8 cellular contexts compared by ENCODE assay signal in genomic region chr2:127508621-127509034, GRCh38. TPM values are rescaled to one million over a fixed set of nuclear protein-coding genes. Genes with fewer than 3 reads are reported as not detected.
DNase-seq lines count a peak whose midpoint lies in the region; ATAC-seq lines count a peak whose summit lies in the region.

No MANE protein-coding gene starts in this region.

- no peak overlapping the region for H3K4me3 Mint-ChIP-seq in activated T-helper 1 cell treated with anti-CD3 and anti-CD28 coated beads, Interleukin-12 subunit alpha, Interleukin-12 subunit beta, Interleukin-2, Interleukin-4 antibody, amounts not matched to agents 30 ng/mL and 10 ng/mL and 1 ng/mL, durations not matched to agents 14 hours and 24 hours and 36 hours

- H3K27me3 Mint-ChIP-seq in activated T-helper 1 cell treated with anti-CD3 and anti-CD28 coated beads, Interleukin-12 subunit alpha, Interleukin-12 subunit beta, Interleukin-2, Interleukin-4 antibody, amounts not matched to agents 30 ng/mL and 10 ng/mL and 1 ng/mL, durations not matched to agents 14 hours and 24 hours and 36 hours (ENCODE audit: insufficient read depth): no peaks in the 10 kb centered on the region

- intact Hi-C loops in activated T-helper 1 cell treated with anti-CD3 and anti-CD28 coated beads, Interleukin-12 subunit alpha, Interleukin-12 subunit beta, Interleukin-2, Interleukin-4 antibody, amounts not matched to agents 30 ng/mL and 10 ng/mL and 1 ng/mL, durations not matched to agents 14 hours and 24 hours and 36 hours (cut with micrococcal nuclease): no loop called here
- intact Hi-C loops in Right ventricle myocardium inferior (cut with DNase I): no loop called here

- H3K27ac Mint-ChIP-seq in activated T-helper 1 cell treated with anti-CD3 and anti-CD28 coated beads, Interleukin-12 subunit alpha, Interleukin-12 subunit beta, Interleukin-2, Interleukin-4 antibody, amounts not matched to agents 30 ng/mL and 10 ng/mL and 1 ng/mL, durations not matched to agents 14 hours and 24 hours and 36 hours: peak overlapping the region; percentile 47

- H3K4me1 Mint-ChIP-seq in activated T-helper 1 cell treated with anti-CD3 and anti-CD28 coated beads, Interleukin-12 subunit alpha, Interleukin-12 subunit beta, Interleukin-2, Interleukin-4 antibody, amounts not matched to agents 30 ng/mL and 10 ng/mL and 1 ng/mL, durations not matched to agents 14 hours and 24 hours and 36 hours (ENCODE audit: low read depth): peaks cover 56% of the 10 kb centered on the region

- DNase-seq in NCI-H748 (lab: John Stamatoyannopoulos, UW; ENCODE audit: unreplicated experiment) (peak; percentile 14), NCI-H748 treated with DMSO at 0.1 percent for 48 hours (lab: John Stamatoyannopoulos, UW) (no peak), NCI-H1105 (lab: John Stamatoyannopoulos, UW) (peak; percentile 11), Right ventricle myocardium inferior (ENCODE audit: missing footprints) (peak; percentile 70), pulmonary artery endothelial cell (ENCODE audit: low read depth, low spot score) (peak; percentile 77), GDM1 (lab: John Stamatoyannopoulos, UW) (no peak)
- no peak for DNase-seq in activated T-helper 1 cell treated with anti-CD3 and anti-CD28 coated beads, Interleukin-12 subunit alpha, Interleukin-12 subunit beta, Interleukin-2, Interleukin-4 antibody, amounts not matched to agents 30 ng/mL and 10 ng/mL and 1 ng/mL, durations not matched to agents 14 hours and 24 hours and 36 hours (ENCODE audit: low spot score)

- H3K9me3 Mint-ChIP-seq in activated T-helper 1 cell treated with anti-CD3 and anti-CD28 coated beads, Interleukin-12 subunit alpha, Interleukin-12 subunit beta, Interleukin-2, Interleukin-4 antibody, amounts not matched to agents 30 ng/mL and 10 ng/mL and 1 ng/mL, durations not matched to agents 14 hours and 24 hours and 36 hours: no peaks in the 10 kb centered on the region

- H3K36me3 Mint-ChIP-seq in activated T-helper 1 cell treated with anti-CD3 and anti-CD28 coated beads, Interleukin-12 subunit alpha, Interleukin-12 subunit beta, Interleukin-2, Interleukin-4 antibody, amounts not matched to agents 30 ng/mL and 10 ng/mL and 1 ng/mL, durations not matched to agents 14 hours and 24 hours and 36 hours (ENCODE audit: low read depth): peaks cover 38% of the 10 kb centered on the region

- peak; percentile 95 for ATAC-seq in Right ventricle myocardium inferior
- ATAC-seq in HG03565 (IDR thresholded peaks at IDR 0.05; ENCODE audit: unreplicated experiment): no peak

RNA-seq across cellular contexts. Expression of gene IWS1, which starts 17.7 kb away (rescaled TPM):
- total RNA-seq in activated T-helper 1 cell treated with anti-CD3 and anti-CD28 coated beads, Interleukin-12 subunit alpha, Interleukin-12 subunit beta, Interleukin-2, Interleukin-4 antibody, amounts not matched to agents 30 ng/mL and 10 ng/mL and 1 ng/mL, durations not matched to agents 14 hours and 24 hours and 36 hours: 52.3 and 57.6 TPM in 2 replicates
- total RNA-seq in Right ventricle myocardium inferior (53.0 TPM), pulmonary artery endothelial cell (37.9 and 46.8 TPM in 2 replicates)

RNA-seq across cellular contexts. Expression of gene MYO7B, which starts 26.9 kb away (rescaled TPM):
- 0.10 and 0.12 TPM in 2 replicates for total RNA-seq in activated T-helper 1 cell treated with anti-CD3 and anti-CD28 coated beads, Interleukin-12 subunit alpha, Interleukin-12 subunit beta, Interleukin-2, Interleukin-4 antibody, amounts not matched to agents 30 ng/mL and 10 ng/mL and 1 ng/mL, durations not matched to agents 14 hours and 24 hours and 36 hours
- total RNA-seq in Right ventricle myocardium inferior (0.46 TPM), pulmonary artery endothelial cell (0.07 and 1.5 TPM in 2 replicates)

Comparison
In these comparisons a context has a peak if more than half of its experiments do, and no peak if none do; other contexts are left out.
1. DNase-seq: peak in NCI-H748 (single experiment), NCI-H1105 (single experiment), Right ventricle myocardium inferior (single experiment) and pulmonary artery endothelial cell (single experiment); none in NCI-H748 treated with DMSO at 0.1 percent for 48 hours (single experiment), activated T-helper 1 cell treated with anti-CD3 and anti-CD28 coated beads, Interleukin-12 subunit alpha, Interleukin-12 subunit beta, Interleukin-2, Interleukin-4 antibody, amounts not matched to agents 30 ng/mL and 10 ng/mL and 1 ng/mL, durations not matched to agents 14 hours and 24 hours and 36 hours (single experiment) and GDM1 (single experiment).